12 cellular contexts compared by ENCODE assay signal in genomic region chr12:111447571-111448265, GRCh38. TPM values are rescaled to one million over a fixed set of nuclear protein-coding genes. Genes with fewer than 3 reads are reported as not detected.
DNase-seq lines count a peak whose midpoint lies in the region; ATAC-seq and TF ChIP-seq lines count a peak whose summit lies in the region.
"Had no signal": no experiment of that assay in that cellular context is flagged by ENCODE, and none has a peak within 500 bp of the region (broad histone marks: within the 10 kb centered on the region; RNA-seq: fewer than 3 reads in every experiment).

No MANE protein-coding gene starts in this region.

- no peak for TF ChIP-seq POLR2A in body of pancreas (IDR thresholded peaks at IDR 0.05)

- no peak for TF ChIP-seq CTCF in body of pancreas (IDR thresholded peaks at IDR 0.05)

- peak; percentile 4 for DNase-seq in stimulated activated CD4-positive, alpha-beta T cell treated with anti-CD3 and anti-CD28 coated beads, Interleukin-4, amount 100 ng/mL, for 24 hours
- DNase-seq in stimulated activated CD4-positive, alpha-beta T cell treated with anti-CD3 and anti-CD28 coated beads, Interleukin-4, amount 100 ng/mL, for 1 hour = no peak
- DNase-seq in body of pancreas (peak; percentile 3 to 42 (median 28)), T-helper 9 cell (no peak), mucosa of gallbladder (ENCODE audit: low spot score) (no peak)
- DNase-seq in naive thymus-derived CD4-positive, alpha-beta T cell = peak in 1 of 9 donors; percentile 19
- DNase-seq: IMR-90, NCI-H2081 treated with DMSO at 0.1 percent for 48 hours, small intestine had no signal

- CTCF ChIA-PET in naive thymus-derived CD4-positive, alpha-beta T cell (lab: Charles Lee) = interaction anchor here (0.9 to 11.6 kb wide), 3 partner anchors 10 to 47 kb away, joined by 3 to 462 read pairs (median 3); partner anchors contain the start of gene SH2B3

- peaks cover 35 to 84% (median 64%) of the 10 kb centered on the region in 7 donors for H3K4me1 Mint-ChIP-seq in naive thymus-derived CD4-positive, alpha-beta T cell

- H3K27me3 ChIP-seq in body of pancreas = no peaks in the 10 kb centered on the region
- H3K27me3 ChIP-seq in naive thymus-derived CD4-positive, alpha-beta T cell (ENCODE audit: control insufficient read depth in 2 of 2, insufficient read depth in 2 of 2, low read length in 2 of 2) = no peaks in the 10 kb centered on the region

- no peak overlapping the region for H3K4me3 ChIP-seq in body of pancreas
- no peak overlapping the region for H3K4me3 ChIP-seq in naive thymus-derived CD4-positive, alpha-beta T cell (ENCODE audit: low read length)
- H3K4me3 ChIP-seq: mucosa of descending colon had no signal

- POLR2A ChIA-PET in naive thymus-derived CD4-positive, alpha-beta T cell (lab: Charles Lee) = interaction anchor here (0.6 to 9.4 kb wide), 4 partner anchors 9 to 44 kb away, joined by 3 to 64 read pairs (median 3); partner anchors contain the start of gene SH2B3

- H3K27ac Mint-ChIP-seq in naive thymus-derived CD4-positive, alpha-beta T cell = peak overlapping the region in 8 of 9 donors; percentile 4 to 85 (median 57)

- H3K4me1 ChIP-seq in body of pancreas = peaks cover 56% of the 10 kb centered on the region
- H3K4me1 ChIP-seq in naive thymus-derived CD4-positive, alpha-beta T cell (ENCODE audit: control insufficient read depth in 2 of 2, insufficient read depth in 2 of 2, low read length in 2 of 2) = peaks cover 38 to 51% of the 10 kb centered on the region in 2 donors

- ATAC-seq in body of pancreas (no peak), GM18868 (IDR thresholded peaks at IDR 0.05; ENCODE audit: unreplicated experiment) (no peak), HG02623 (IDR thresholded peaks at IDR 0.05; ENCODE audit: unreplicated experiment) (no peak)
- no peak for ATAC-seq in naive thymus-derived CD4-positive, alpha-beta T cell
- ATAC-seq: mucosa of descending colon had no signal

- H3K9me3 Mint-ChIP-seq in naive thymus-derived CD4-positive, alpha-beta T cell = peaks cover 0 to 2% (median 0%) of the 10 kb centered on the region in 11 donors

- no peaks in the 10 kb centered on the region for H3K27me3 Mint-ChIP-seq in naive thymus-derived CD4-positive, alpha-beta T cell

- H3K36me3 Mint-ChIP-seq in naive thymus-derived CD4-positive, alpha-beta T cell = peaks cover 7 to 56% (median 13%) of the 10 kb centered on the region in 5 donors

- no peak overlapping the region for H3K4me3 Mint-ChIP-seq in naive thymus-derived CD4-positive, alpha-beta T cell

- intact Hi-C loops in body of pancreas (cut with DNase I) = no loop called here
- intact Hi-C loops in naive thymus-derived CD4-positive, alpha-beta T cell (cut with micrococcal nuclease) = no loop called here

- H3K9me3 ChIP-seq in body of pancreas = no peaks in the 10 kb centered on the region
- no peaks in the 10 kb centered on the region for H3K9me3 ChIP-seq in naive thymus-derived CD4-positive, alpha-beta T cell (ENCODE audit: control insufficient read depth in 2 of 3, low read length in 3 of 3)
- H3K9me3 ChIP-seq: mucosa of descending colon had no signal

- H3K36me3 ChIP-seq in body of pancreas (replicated peaks in 1 of 2; ENCODE audit: insufficient read depth in 1 of 2, low read depth in 2 of 2) = peaks cover 0 to 6% of the 10 kb centered on the region in 2 donors
- peaks cover 0 to 57% (median 16%) of the 10 kb centered on the region in 3 experiments for H3K36me3 ChIP-seq in naive thymus-derived CD4-positive, alpha-beta T cell (ENCODE audit: control insufficient read depth in 2 of 3, insufficient read depth in 3 of 3, low read length in 3 of 3)

- WGBS in body of pancreas, 2 donors = 79 to 90% methylated on average over 20 to 26 of the region's 28 CpGs

- peak overlapping the region; percentile 14 to 82 (median 54) for H3K27ac ChIP-seq in body of pancreas
- H3K27ac ChIP-seq in naive thymus-derived CD4-positive, alpha-beta T cell (ENCODE audit: low read depth, low read length) = no peak overlapping the region

RNA-seq across cellular contexts. Expression of gene SH2B3, which starts 42.0 kb away (rescaled TPM):
- total RNA-seq in body of pancreas (10 to 100 TPM; 23.1 to 41.9 TPM), mucosa of gallbladder (21.8 TPM)
- 10 to 100 TPM; 18.5 to 71.4 (median 29.8) TPM for total RNA-seq in naive thymus-derived CD4-positive, alpha-beta T cell
- polyA plus RNA-seq in naive thymus-derived CD4-positive, alpha-beta T cell = 1 to 10 TPM; 3.5 to 7.8 TPM

Comparison
In these comparisons a context has a peak if more than half of its experiments do, and no peak if none do; other contexts are left out.
1. DNase-seq: peak in stimulated activated CD4-positive, alpha-beta T cell treated with anti-CD3 and anti-CD28 coated beads, Interleukin-4, amount 100 ng/mL, for 24 hours (single experiment) and body of pancreas (4 of 4); none in stimulated activated CD4-positive, alpha-beta T cell treated with anti-CD3 and anti-CD28 coated beads, Interleukin-4, amount 100 ng/mL, for 1 hour (single experiment), T-helper 9 cell (single experiment) and mucosa of gallbladder (single experiment).